31 cellular contexts compared by ENCODE assay signal in genomic region chr1:45746922-45747321, GRCh38.
"Had no signal": no experiment of that assay in that cellular context is flagged by ENCODE, and none has a peak within 500 bp of the region (broad histone marks: within the 10 kb centered on the region; RNA-seq: fewer than 3 reads in every experiment).

No MANE protein-coding gene starts in this region.

- H3K4me3 Mint-ChIP-seq: activated CD4-positive, alpha-beta memory T cell treated with anti-CD3 and anti-CD28 coated beads, Interleukin-2, amount 10 ng/mL, durations not matched to agents 7 days and 5 days; activated CD4-positive, alpha-beta T cell treated with anti-CD3 and anti-CD28 coated beads, Interleukin-2, amount 10 ng/mL, durations not matched to agents 24 days and 14 days; activated CD8-positive, alpha-beta memory T cell treated with anti-CD3 and anti-CD28 coated beads, Interleukin-2, amount 10 ng/mL, durations not matched to agents 7 days and 5 days; activated naive CD8-positive, alpha-beta T cell treated with anti-CD3 and anti-CD28 coated beads for 36 hours; naive thymus-derived CD8-positive, alpha-beta T cell; stimulated activated effector memory CD8-positive, alpha-beta T cell treated with anti-CD3 and anti-CD28 coated beads, Interleukin-12 subunit alpha, Interleukin-12 subunit beta, amount 100 ng/mL, for 72 hours; stimulated activated naive CD8-positive, alpha-beta T cell treated with anti-CD3 and anti-CD28 coated beads, Interleukin-15, Interleukin-2, amounts not matched to agents 100 ng/mL and 50 ng/mL, for 24 hours; T-helper 17 cell had no signal

- FAIRE-seq: keratinocyte had no signal

- H3K27ac ChIP-seq: ascending aorta, coronary artery, ovary, skin epidermis, upper lobe of right lung, WERI-Rb-1 had no signal

- H3K36me3 ChIP-seq: ovary, WERI-Rb-1 had no signal

- H3K4me3 ChIP-seq: ascending aorta, coronary artery, dorsolateral prefrontal cortex, ovary, skin epidermis, upper lobe of right lung had no signal

- H3K9me3 Mint-ChIP-seq: activated CD4-positive, alpha-beta memory T cell treated with anti-CD3 and anti-CD28 coated beads, Interleukin-2, amount 10 ng/mL, durations not matched to agents 7 days and 5 days; activated CD4-positive, alpha-beta T cell treated with anti-CD3 and anti-CD28 coated beads, Interleukin-2, amount 10 ng/mL, durations not matched to agents 24 days and 14 days; activated naive CD8-positive, alpha-beta T cell treated with anti-CD3 and anti-CD28 coated beads for 36 hours; naive thymus-derived CD8-positive, alpha-beta T cell; stimulated activated effector memory CD8-positive, alpha-beta T cell treated with anti-CD3 and anti-CD28 coated beads, Interleukin-12 subunit alpha, Interleukin-12 subunit beta, amount 100 ng/mL, for 72 hours; stimulated activated naive CD8-positive, alpha-beta T cell treated with anti-CD3 and anti-CD28 coated beads, Interleukin-15, Interleukin-2, amounts not matched to agents 100 ng/mL and 50 ng/mL, for 24 hours had no signal

- H3K27me3 Mint-ChIP-seq: activated CD4-positive, alpha-beta memory T cell treated with anti-CD3 and anti-CD28 coated beads, Interleukin-2, amount 10 ng/mL, durations not matched to agents 7 days and 5 days; activated CD4-positive, alpha-beta T cell treated with anti-CD3 and anti-CD28 coated beads, Interleukin-2, amount 10 ng/mL, durations not matched to agents 24 days and 14 days; activated CD8-positive, alpha-beta memory T cell treated with anti-CD3 and anti-CD28 coated beads, Interleukin-2, amount 10 ng/mL, durations not matched to agents 7 days and 5 days; activated naive CD8-positive, alpha-beta T cell treated with anti-CD3 and anti-CD28 coated beads for 36 hours; naive thymus-derived CD8-positive, alpha-beta T cell; progenitor cell of endocrine pancreas; stimulated activated naive CD8-positive, alpha-beta T cell treated with anti-CD3 and anti-CD28 coated beads, Interleukin-15, Interleukin-2, amounts not matched to agents 100 ng/mL and 50 ng/mL, for 24 hours; T-helper 17 cell had no signal

- H3K27ac Mint-ChIP-seq: activated CD4-positive, alpha-beta memory T cell treated with anti-CD3 and anti-CD28 coated beads, Interleukin-2, amount 10 ng/mL, durations not matched to agents 7 days and 5 days; activated CD4-positive, alpha-beta T cell treated with anti-CD3 and anti-CD28 coated beads, Interleukin-2, amount 10 ng/mL, durations not matched to agents 24 days and 14 days; activated CD8-positive, alpha-beta memory T cell treated with anti-CD3 and anti-CD28 coated beads, Interleukin-2, amount 10 ng/mL, durations not matched to agents 7 days and 5 days; activated naive CD8-positive, alpha-beta T cell treated with anti-CD3 and anti-CD28 coated beads for 36 hours; stimulated activated effector memory CD8-positive, alpha-beta T cell treated with anti-CD3 and anti-CD28 coated beads, Interleukin-12 subunit alpha, Interleukin-12 subunit beta, amount 100 ng/mL, for 72 hours; stimulated activated naive CD8-positive, alpha-beta T cell treated with anti-CD3 and anti-CD28 coated beads, Interleukin-15, Interleukin-2, amounts not matched to agents 100 ng/mL and 50 ng/mL, for 24 hours; T-helper 17 cell had no signal

- H3K27me3 ChIP-seq: ascending aorta, dorsolateral prefrontal cortex, ovary, upper lobe of right lung had no signal

- H3K9me3 ChIP-seq: ascending aorta, ovary, upper lobe of right lung had no signal

- ATAC-seq: activated CD4-positive, CD25-positive, alpha-beta regulatory T cell treated with anti-CD3 and anti-CD28 coated beads, Interleukin-2, amount 50 U/mL, for 24 hours; activated CD8-positive, alpha-beta memory T cell treated with anti-CD3 and anti-CD28 coated beads, Interleukin-2, amount 10 ng/mL, durations not matched to agents 7 days and 5 days; left colon; naive thymus-derived CD8-positive, alpha-beta T cell; sciatic nerve; stimulated activated effector memory CD8-positive, alpha-beta T cell treated with anti-CD3 and anti-CD28 coated beads, Interleukin-12 subunit alpha, Interleukin-12 subunit beta, amount 100 ng/mL, for 72 hours; T-helper 17 cell; upper lobe of right lung had no signal

- DNase-seq: activated CD4-positive, alpha-beta memory T cell treated with anti-CD3 and anti-CD28 coated beads, Interleukin-2, amount 10 ng/mL, durations not matched to agents 7 days and 5 days; activated CD4-positive, alpha-beta T cell treated with anti-CD3 and anti-CD28 coated beads, Interleukin-2, amount 10 ng/mL, durations not matched to agents 24 days and 14 days; activated CD8-positive, alpha-beta memory T cell treated with anti-CD3 and anti-CD28 coated beads, Interleukin-2, amount 10 ng/mL, durations not matched to agents 7 days and 5 days; activated effector memory CD4-positive, alpha-beta T cell treated with Interleukin-2 at 50 U/mL for 16 hours; activated naive CD4-positive, alpha-beta T cell treated with Interleukin-2 at 50 U/mL for 16 hours; activated naive CD8-positive, alpha-beta T cell treated with anti-CD3 and anti-CD28 coated beads for 36 hours; dorsolateral prefrontal cortex; effector memory CD4-positive, alpha-beta T cell; erythroblast; foreskin fibroblast; head of caudate nucleus; hippocampal formation; left colon; mammary epithelial cell; naive thymus-derived CD8-positive, alpha-beta T cell; ovary; stimulated activated CD4-positive, alpha-beta T cell treated with anti-CD3 and anti-CD28 coated beads, Interleukin-12 subunit alpha, Interleukin-12 subunit beta, amount 100 ng/mL, for 4 hours; stimulated activated CD4-positive, alpha-beta T cell treated with anti-CD3 and anti-CD28 coated beads, Interleukin-4, amount 100 ng/mL, for 1 hour; T-helper 17 cell; T1000; upper lobe of right lung; WERI-Rb-1 had no signal
